ENCODE assay signal across 10 cellular contexts in genomic region chr12:112198120-112198733, GRCh38.
DNase-seq lines count a peak whose midpoint lies in the region; ATAC-seq, FAIRE-seq and TF ChIP-seq lines count a peak whose summit lies in the region.
"Had no signal": no experiment of that assay in that cellular context is flagged by ENCODE, and none has a peak within 500 bp of the region (broad histone marks: within the 10 kb centered on the region; RNA-seq: fewer than 3 reads in every experiment).

No MANE protein-coding gene starts in this region.

- DNase-seq in NCI-H2029 (lab: John Stamatoyannopoulos, UW), result peak; percentile 64
- DNase-seq in NCI-H2029 treated with DMSO at 0.1 percent for 48 hours (lab: John Stamatoyannopoulos, UW), result no peak
- DNase-seq in NCI-H1105 treated with DMSO at 0.1 percent for 48 hours (lab: John Stamatoyannopoulos, UW), result peak; percentile 68
- DNase-seq in T-helper 2 cell, result peak in 3 of 5 experiments; percentile 10 to 67 (median 13)
- peak; percentile 47 for DNase-seq in brain microvascular endothelial cell
- no peak for DNase-seq in kidney
- peak; percentile 52 for DNase-seq in stimulated activated CD4-positive, alpha-beta T cell treated with anti-CD3 and anti-CD28 coated beads, Interleukin-4, amount 100 ng/mL, for 24 hours

- no peaks in the 10 kb centered on the region for H3K4me1 ChIP-seq in kidney (ENCODE audit: control insufficient read depth in 1 of 2, insufficient read depth in 1 of 2, low read depth in 1 of 2, low read length in 2 of 2)
- H3K4me1 ChIP-seq: BLaER1 treated with 17β-estradiol and CSF1 and Interleukin-3, amounts not matched to agents 10 nM and 100 nM had no signal

- no peaks in the 10 kb centered on the region for H3K9me3 ChIP-seq in kidney (ENCODE audit: control insufficient read depth in 1 of 2, low read length in 2 of 2)
- H3K9me3 ChIP-seq: BLaER1 treated with 17β-estradiol and CSF1 and Interleukin-3, amounts not matched to agents 10 nM and 100 nM had no signal

- peaks cover 33% of the 10 kb centered on the region for H3K36me3 ChIP-seq in brain microvascular endothelial cell (replicated peaks)
- peaks cover 32 to 34% of the 10 kb centered on the region in 2 donors for H3K36me3 ChIP-seq in kidney (ENCODE audit: control insufficient read depth in 1 of 2, insufficient read depth in 2 of 2, low read length in 2 of 2)

- no peak overlapping the region for H3K27ac ChIP-seq in brain microvascular endothelial cell
- no peak overlapping the region for H3K27ac ChIP-seq in kidney (ENCODE audit: low read depth in 2 of 2, low read length in 2 of 2)
- H3K27ac ChIP-seq: BLaER1 treated with 17β-estradiol and CSF1 and Interleukin-3, amounts not matched to agents 10 nM and 100 nM had no signal

- peak; percentile 82 for TF ChIP-seq CTCF in brain microvascular endothelial cell (IDR thresholded peaks at IDR 0.05; ENCODE audit: low read depth, low read length, missing control alignments)
- TF ChIP-seq CTCF in kidney (IDR thresholded peaks at IDR 0.05; ENCODE audit: borderline replicate concordance, extremely low read depth, insufficient read depth), result peak; percentile 45

- no peak for ATAC-seq in HG03565 (IDR thresholded peaks at IDR 0.05; ENCODE audit: unreplicated experiment)

- in situ Hi-C loops in brain microvascular endothelial cell (cut with HindIII; ENCODE audit: low pct_ligation_motif_present, low sequenced_read_pairs), result no loop called here

- intact Hi-C loops in kidney (cut with DNase I), result no loop called here

- no peaks in the 10 kb centered on the region for H3K27me3 ChIP-seq in brain microvascular endothelial cell (replicated peaks)
- H3K27me3 ChIP-seq: BLaER1 treated with 17β-estradiol and CSF1 and Interleukin-3, amounts not matched to agents 10 nM and 100 nM had no signal

- no peak for FAIRE-seq in kidney (lab: Jason Lieb, UNC)
- FAIRE-seq: frontal cortex had no signal

- no peak overlapping the region for H3K9ac ChIP-seq in kidney (ENCODE audit: low read length in 2 of 2)
- H3K9ac ChIP-seq: BLaER1 treated with 17β-estradiol and CSF1 and Interleukin-3, amounts not matched to agents 10 nM and 100 nM had no signal

- H3K4me3 ChIP-seq in brain microvascular endothelial cell (ENCODE audit: low read depth, low read length) (no peak overlapping the region), kidney (ENCODE audit: low read length in 2 of 2) (no peak overlapping the region)
- H3K4me3 ChIP-seq: BLaER1 treated with 17β-estradiol and CSF1 and Interleukin-3, amounts not matched to agents 10 nM and 100 nM had no signal

Comparison
In these comparisons a context has a peak if more than half of its experiments do, and no peak if none do; other contexts are left out.
1. DNase-seq: peak in NCI-H2029 (single experiment), NCI-H1105 treated with DMSO at 0.1 percent for 48 hours (single experiment), T-helper 2 cell (3 of 5), brain microvascular endothelial cell (single experiment) and stimulated activated CD4-positive, alpha-beta T cell treated with anti-CD3 and anti-CD28 coated beads, Interleukin-4, amount 100 ng/mL, for 24 hours (single experiment); none in NCI-H2029 treated with DMSO at 0.1 percent for 48 hours (single experiment) and kidney (single experiment).